10 cellular contexts compared by ENCODE assay signal in the genomic region with DNA sequence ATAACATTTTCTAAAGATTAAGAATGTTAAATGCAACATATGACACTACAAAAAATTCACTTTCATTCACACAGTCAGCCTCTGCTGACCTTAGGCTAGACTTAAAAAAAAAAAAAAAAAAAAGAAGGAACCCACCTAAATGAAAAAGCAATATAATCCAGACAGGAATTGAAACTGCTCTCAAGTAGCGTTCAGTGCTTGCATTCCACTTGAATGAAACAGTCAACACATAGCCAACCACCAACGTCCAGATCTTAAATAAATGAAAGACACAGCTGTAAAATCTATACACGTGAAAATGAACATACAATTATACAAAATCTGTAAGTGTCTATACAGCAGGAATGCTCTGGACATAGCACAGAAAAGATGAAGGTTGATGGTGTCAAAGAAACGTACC. TPM values are rescaled to one million over a fixed set of nuclear protein-coding genes. Genes with fewer than 3 reads are reported as not detected.
DNase-seq lines count a peak whose midpoint lies in the region; ATAC-seq, FAIRE-seq and TF ChIP-seq lines count a peak whose summit lies in the region.
"Had no signal": no experiment of that assay in that cellular context is flagged by ENCODE, and none has a peak within 500 bp of the region (broad histone marks: within the 10 kb centered on the region; RNA-seq: fewer than 3 reads in every experiment).

No MANE protein-coding gene starts in this region.

- no peaks in the 10 kb centered on the region for H3K27me3 ChIP-seq in gastroesophageal sphincter

- 8% methylated on average over 4 of the region's 4 CpGs for WGBS in A549 (ENCODE audit: missing lambda C conversion rate)
- 18 to 30% methylated on average over 4 of the region's 4 CpGs for WGBS in gastroesophageal sphincter (ENCODE audit: low coverage in 1 of 2), 2 donors

- H3K4me2 ChIP-seq in A549: peak overlapping the region; percentile 91

- H3K27ac ChIP-seq in A549 (peak overlapping the region; percentile 77 to 80), gastroesophageal sphincter (peak overlapping the region; percentile 83 to 95 (median 94))

- peaks cover 0 to 6% of the 10 kb centered on the region in 2 donors for H3K36me3 ChIP-seq in gastroesophageal sphincter

- no peak for TF ChIP-seq RAD21 in A549 (conservative IDR thresholded peaks at IDR 0.05 in 1 of 2, IDR thresholded peaks at IDR 0.05 in 1 of 2)

- H3K9me3 ChIP-seq in A549: 0 out of 3 replicates have a peak, but pooled peaks cover 5% of the 10 kb centered on the region
- no peaks in the 10 kb centered on the region for H3K9me3 ChIP-seq in gastroesophageal sphincter

- peak in 1 of 2 experiments; percentile 14; a peak in 2 of 6 replicates for ATAC-seq in A549
- ATAC-seq in gastroesophageal sphincter: no peak
- ATAC-seq in HG03039 (IDR thresholded peaks at IDR 0.05; ENCODE audit: unreplicated experiment): no peak

- no peak for TF ChIP-seq EP300 in A549 (IDR thresholded peaks at IDR 0.05)
- no peak for TF ChIP-seq EP300 in gastroesophageal sphincter (IDR thresholded peaks at IDR 0.05)

- POLR2A ChIA-PET in A549 (lab: Yijun Ruan, JAX): interaction anchor here (1.3 to 3.4 kb wide), 2 partner anchors 10 to 11 kb away, joined by 4 to 21 read pairs; a partner anchor contains a TSS

- TF ChIP-seq CTCF in A549 (IDR thresholded peaks at IDR 0.05): no peak
- TF ChIP-seq CTCF in gastroesophageal sphincter (IDR thresholded peaks at IDR 0.05): no peak

- CTCF ChIA-PET in A549 (lab: Yijun Ruan, JAX): interaction anchor here (0.8 to 2.1 kb wide), 2 partner anchors 10 to 21 kb away, joined by 3 to 18 read pairs; a partner anchor contains a TSS

- TF ChIP-seq POLR2A in A549 (IDR thresholded peaks at IDR 0.05; ENCODE audit: low read length): no peak
- TF ChIP-seq POLR2A in gastroesophageal sphincter (IDR thresholded peaks at IDR 0.05): no peak

- DNase-seq in A549 (ENCODE audit: low read depth in 1 of 2, low spot score in 1 of 2): no peak
- peak; percentile 69 for DNase-seq in HCEC 1CT
- DNase-seq in SW 1271 (lab: John Stamatoyannopoulos, UW): peak; percentile 47 to 73
- no peak for DNase-seq in posterior vena cava (ENCODE audit: low spot score)
- no peak for DNase-seq in HPDE6-E6E7 (ENCODE audit: extremely low spot score)
- DNase-seq in stimulated activated CD4-positive, alpha-beta T cell treated with anti-CD3 and anti-CD28 coated beads, Interleukin-15, amount 100 ng/mL, for 24 hours: no peak

- peak overlapping the region; percentile 10; the same call in 2 of the 3 replicates for H3K4me3 ChIP-seq in A549
- peak overlapping the region in 1 of 2 donors; percentile 7 for H3K4me3 ChIP-seq in gastroesophageal sphincter
- H3K4me3 ChIP-seq: lung had no signal

- no peak for FAIRE-seq in A549 (lab: Jason Lieb, UNC)

- intact Hi-C loops in posterior vena cava (cut with DNase I): loop anchor here in 1 of 2 donors (5.0 kb wide), 1 partner anchor 759 kb away; no protein-coding TSS in a partner anchor

- H3K4me1 ChIP-seq in A549 (peaks cover 68% of the 10 kb centered on the region), gastroesophageal sphincter (peaks cover 8 to 80% (median 19%) of the 10 kb centered on the region in 3 donors)

TF ChIP-seq in A549, 52 proteins besides CTCF, POLR2A, EP300 and RAD21:
- TF ChIP-seq POLR2AphosphoS2 (conservative IDR thresholded peaks at IDR 0.05; ENCODE audit: low read length): no peak
- TF ChIP-seq, protein P1, sequence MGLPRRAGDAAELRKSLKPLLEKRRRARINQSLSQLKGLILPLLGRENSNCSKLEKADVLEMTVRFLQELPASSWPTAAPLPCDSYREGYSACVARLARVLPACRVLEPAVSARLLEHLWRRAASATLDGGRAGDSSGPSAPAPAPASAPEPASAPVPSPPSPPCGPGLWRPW (IDR thresholded peaks at IDR 0.05): no peak
- TF ChIP-seq NFE2L2 (conservative IDR thresholded peaks at IDR 0.05; ENCODE audit: low read length): no peak
- no peak for TF ChIP-seq KDM5A (IDR thresholded peaks at IDR 0.05)
- no peak for TF ChIP-seq FOXS1 (CRISPR knock-in tag; IDR thresholded peaks at IDR 0.05)
- TF ChIP-seq JUN (IDR thresholded peaks at IDR 0.05): no peak

RNA-seq across cellular contexts. Expression of a gene that starts 11.4 kb away (rescaled TPM):
- polyA plus RNA-seq in A549 (2011; rRNA removed): 88.9 and 108 TPM in 2 replicates
- polyA plus RNA-seq in A549 (2012; cell fraction: cytosol; rRNA removed): 20.2 and 27.8 TPM in 2 replicates
- polyA plus RNA-seq in A549 (2012; cell fraction: nucleus; rRNA removed): 18.6 and 33.2 TPM in 2 replicates
- polyA plus RNA-seq in A549 (2017; fragmentation: RNase III; extraction: RNeasy Plus Mini Kit Qiagen cat#74134 plus additional on column Dnase treatment): 44.9 to 48.6 TPM (median 48.2 TPM) in 3 replicates
- polyA minus RNA-seq in A549 (2011; rRNA and poly(A)+ RNA removed): 157 and 160 TPM in 2 replicates
- total RNA-seq in gastroesophageal sphincter: 100 to 1,000 TPM; 130 to 180 (median 142) TPM
- total RNA-seq in posterior vena cava: 10 to 100 TPM; 44.9 to 52.3 TPM

RNA-seq across cellular contexts. Expression of a gene that starts 58.7 kb away (rescaled TPM):
- 1.5 TPM in 2 replicates for polyA plus RNA-seq in A549 (2011; rRNA removed)
- polyA plus RNA-seq in A549 (2012; cell fraction: cytosol; rRNA removed): 0.24 and 0.26 TPM in 2 replicates
- 0.06 and 0.17 TPM in 2 replicates for polyA plus RNA-seq in A549 (2012; cell fraction: nucleus; rRNA removed)
- 0.42 to 0.59 TPM (median 0.54 TPM) in 3 replicates for polyA plus RNA-seq in A549 (2017; fragmentation: RNase III; extraction: RNeasy Plus Mini Kit Qiagen cat#74134 plus additional on column Dnase treatment)
- polyA minus RNA-seq in A549 (2011; rRNA and poly(A)+ RNA removed): 1.2 and 2.0 TPM in 2 replicates
- 10 to 100 TPM in 2 of 4 donors, 1 to 10 TPM in 2; 4.6 to 11.5 (median 10.1) TPM for total RNA-seq in gastroesophageal sphincter
- 1 to 10 TPM in 1 of 2 donors, under 1 TPM in 1; 0.97 to 2.6 TPM for total RNA-seq in posterior vena cava
- polyA plus RNA-seq: IgD-negative memory B cell had no signal

Comparison
In these comparisons a context has a peak if more than half of its experiments do, and no peak if none do; other contexts are left out.
1. DNase-seq: peak in HCEC 1CT (single experiment) and SW 1271 (2 of 2); none in A549 (0 of 2), posterior vena cava (single experiment), HPDE6-E6E7 (single experiment) and stimulated activated CD4-positive, alpha-beta T cell treated with anti-CD3 and anti-CD28 coated beads, Interleukin-15, amount 100 ng/mL, for 24 hours (single experiment).